ENCODE assay signal across 4 cellular contexts in genomic region chr12:64121086-64121485, GRCh38.
A peak's percentile ranks its signal among the peaks of the same experiment; 100 is the strongest.
DNase-seq lines count a peak whose midpoint lies in the region; ATAC-seq and TF ChIP-seq lines count a peak whose summit lies in the region.
"Not testable (repeated sequence)": the region's sequence is repeated elsewhere in the genome, so short reads cannot be mapped to it uniquely, and the experiment has no call there.

No MANE protein-coding gene starts in this region.

- H3K9ac ChIP-seq in mammary epithelial cell (ENCODE audit: insufficient read depth, low read length): not testable (repeated sequence)

- intact Hi-C loops in PC-9 (cut with micrococcal nuclease; ENCODE audit: unreplicated experiment) (loop anchor here (5.0 kb wide), 1 partner anchor 274 kb away; no protein-coding TSS in a partner anchor), mammary epithelial cell (cut with micrococcal nuclease) (loop anchor here (5.0 kb wide), 1 partner anchor 279 kb away; the partner anchor contains the start of gene SRGAP1)
- intact Hi-C loops in head of caudate nucleus (cut with DNase I): not testable (repeated sequence)

- H3K4me1 ChIP-seq in PC-9 (replicated peaks; ENCODE audit: insufficient read depth) (peaks cover 23% of the 10 kb centered on the region), RWPE2 (ENCODE audit: insufficient read depth, poor library complexity, severe bottlenecking) (peaks cover 11% of the 10 kb centered on the region), mammary epithelial cell (ENCODE audit: insufficient read depth, low read length) (peaks cover 16% of the 10 kb centered on the region)

- H3K79me2 ChIP-seq in PC-9 (ENCODE audit: low read depth); mammary epithelial cell (ENCODE audit: insufficient read depth, low read length): not testable (repeated sequence)

- in situ Hi-C loops in mammary epithelial cell (cut with MboI; ENCODE audit: low sequenced_read_pairs in 2 of 2): not testable (repeated sequence)

- CTCF ChIA-PET in PC-9 (lab: Charles Lee); mammary epithelial cell (lab: Charles Lee; ENCODE audit: low non-redundant PET): not testable (repeated sequence)

- not testable (repeated sequence) for DNase-seq in PC-9; RWPE2 (ENCODE audit: low spot score); mammary epithelial cell
- DNase-seq in head of caudate nucleus: peak in 25 of 42 donors; percentile 9 to 70 (median 35)

- not testable (repeated sequence) for H3K4me3 ChIP-seq in PC-9; RWPE2 (ENCODE audit: severe bottlenecking); mammary epithelial cell (replicated peaks in 1 of 3; ENCODE audit: insufficient read depth in 1 of 3, low read depth in 2 of 3, low read length in 3 of 3)

- peak overlapping the region; percentile 41 for H3K4me2 ChIP-seq in PC-9
- H3K4me2 ChIP-seq in mammary epithelial cell (ENCODE audit: insufficient read depth, low read depth, low read length): peak overlapping the region; percentile 10

- ATAC-seq in RWPE2 (ENCODE audit: low read depth): not testable (repeated sequence)

- BruUV-seq in PC-9 (replicated peaks; lab: Mats Ljungman, UMichigan); mammary epithelial cell (replicated peaks; lab: Mats Ljungman, UMichigan): not testable (repeated sequence)

- not testable (repeated sequence) for H4K20me1 ChIP-seq in PC-9 (ENCODE audit: insufficient read depth); mammary epithelial cell (ENCODE audit: insufficient read depth, low read length)

- not testable (repeated sequence) for H3K9me3 ChIP-seq in PC-9 (ENCODE audit: insufficient read depth, low read depth); RWPE2 (ENCODE audit: severe bottlenecking); mammary epithelial cell (replicated peaks; ENCODE audit: insufficient read depth, low read length)

- TF ChIP-seq CTCF in PC-9 (conservative IDR thresholded peaks at IDR 0.05); RWPE2 (IDR thresholded peaks at IDR 0.05; ENCODE audit: poor library complexity, severe bottlenecking); mammary epithelial cell (conservative IDR thresholded peaks at IDR 0.05 in 1 of 2, IDR thresholded peaks at IDR 0.05 in 1 of 2; ENCODE audit: extremely low read depth in 1 of 2, insufficient read depth in 1 of 2, low read depth in 1 of 2, low read length in 2 of 2): not testable (repeated sequence)

- H3K9me2 ChIP-seq in PC-9 (ENCODE audit: insufficient read depth): not testable (repeated sequence)

- H2AFZ ChIP-seq in PC-9; mammary epithelial cell (ENCODE audit: low read depth, low read length): not testable (repeated sequence)

- POLR2A ChIA-PET in PC-9 (lab: Charles Lee; ENCODE audit: unreplicated experiment): interaction anchor here (0.6 to 0.7 kb wide), 3 partner anchors 12 to 893 kb away, joined by 3 to 7 read pairs (median 6); no protein-coding TSS in a partner anchor

- not testable (repeated sequence) for H3K27me3 ChIP-seq in PC-9 (ENCODE audit: insufficient read depth, low read depth); RWPE2 (ENCODE audit: insufficient read depth, poor library complexity, severe bottlenecking); mammary epithelial cell (ENCODE audit: insufficient read depth, low read length)

- WGBS in mammary epithelial cell (ENCODE audit: low coverage, missing lambda C conversion rate): 93% methylated on average over 3 of the region's 3 CpGs

- H3K36me3 ChIP-seq in PC-9 (ENCODE audit: low read depth) (peaks cover 21% of the 10 kb centered on the region), RWPE2 (ENCODE audit: low read depth) (peaks cover 27% of the 10 kb centered on the region)
- not testable (repeated sequence) for H3K36me3 ChIP-seq in mammary epithelial cell (ENCODE audit: insufficient read depth, low read length)

- H3K27ac ChIP-seq in PC-9 (peak overlapping the region; percentile 54; the same call in 1 of the 2 replicates), RWPE2 (ENCODE audit: poor library complexity, severe bottlenecking) (peak overlapping the region; percentile 49)
- H3K27ac ChIP-seq in mammary epithelial cell (ENCODE audit: insufficient read depth, low read depth, low read length): not testable (repeated sequence)

- dilution Hi-C loops in mammary epithelial cell (cut with HindIII; ENCODE audit: low sequenced_read_pairs): not testable (repeated sequence)

- H3F3A ChIP-seq in PC-9 (ENCODE audit: insufficient read depth, low read depth): peaks cover 12% of the 10 kb centered on the region
